In the genomic region with DNA sequence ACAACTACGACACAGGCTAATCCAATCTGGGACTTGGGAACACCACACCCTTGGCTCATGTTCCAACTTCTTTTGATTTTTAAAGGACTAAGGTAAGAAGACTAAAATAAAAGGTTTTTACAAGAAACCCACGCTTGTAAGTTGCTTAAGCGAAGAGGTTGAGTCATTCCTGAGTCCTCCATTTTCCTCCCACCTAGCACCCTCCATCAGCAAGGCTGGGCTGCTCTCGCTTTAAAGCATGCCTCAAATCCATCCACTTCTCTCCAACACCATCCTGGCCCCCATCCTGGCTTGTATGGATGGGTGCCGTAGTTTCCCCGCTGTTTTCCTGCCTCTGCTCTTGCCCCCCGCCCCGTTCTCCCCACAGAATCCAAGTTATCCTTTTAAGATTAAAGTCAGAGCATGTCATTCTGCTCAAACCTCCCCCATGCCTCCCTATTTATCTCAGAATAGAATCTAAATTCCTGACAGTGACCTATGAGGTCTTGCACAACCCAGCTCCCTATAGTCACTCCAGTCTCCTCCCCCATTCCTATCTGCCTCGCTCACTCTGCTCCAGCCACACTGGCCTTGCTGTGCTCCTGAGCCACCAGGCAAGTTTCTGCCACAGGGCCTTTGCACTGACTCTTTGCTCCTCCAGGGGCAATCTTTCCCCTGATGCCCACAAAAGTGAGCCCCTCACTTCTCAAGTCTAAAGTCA, we compare ENCODE assay signal across 8 cellular contexts. TPM values are rescaled to one million over a fixed set of nuclear protein-coding genes. Genes with fewer than 3 reads are reported as not detected.
DNase-seq lines count a peak whose midpoint lies in the region; ATAC-seq and TF ChIP-seq lines count a peak whose summit lies in the region.

No MANE protein-coding gene starts in this region.

- H3K9me2 ChIP-seq in GM23248 (ENCODE audit: insufficient read depth), result no peaks in the 10 kb centered on the region

- 40 to 53% methylated on average over 9 of the region's 9 CpGs for WGBS in GM23248 (ENCODE audit: low coverage in 1 of 2, low lambda C conversion rate in 2 of 2, missing lambda C conversion rate in 2 of 2), 2 experiments

- H3K9me3 ChIP-seq in GM23248 (ENCODE audit: low read depth), result no peaks in the 10 kb centered on the region

- TF ChIP-seq CTCF in RWPE1 (conservative IDR thresholded peaks at IDR 0.05; ENCODE audit: low read depth) (no peak), fibroblast of mammary gland (conservative IDR thresholded peaks at IDR 0.05; ENCODE audit: control insufficient read depth, insufficient read depth, low read depth, low read length) (no peak)

- peak overlapping the region; percentile 56 for H3K9ac ChIP-seq in GM23248

- peak; percentile 92 for DNase-seq in GM23248
- peak; percentile 93 for DNase-seq in RWPE1 (ENCODE audit: low spot score)
- DNase-seq in fibroblast of mammary gland (ENCODE audit: low read depth), result peak; percentile 95
- DNase-seq in skeletal muscle cell (ENCODE audit: low read depth), result peak; percentile 87
- DNase-seq in NCI-H748 treated with DMSO at 0.1 percent for 48 hours (lab: John Stamatoyannopoulos, UW), result no peak
- DNase-seq in Kasumi-1 (lab: John Stamatoyannopoulos, UW), result no peak
- no peak for DNase-seq in D341Med (ENCODE audit: low spot score)

- H3K4me1 ChIP-seq in GM23248 (ENCODE audit: insufficient read depth), result peaks cover 12% of the 10 kb centered on the region

- H3K4me3 ChIP-seq in GM23248, result peak overlapping the region; percentile 15; the same call in 1 of the 2 replicates
- no peak overlapping the region for H3K4me3 ChIP-seq in fibroblast of mammary gland (ENCODE audit: control insufficient read depth, low read depth, low read length)
- no peak overlapping the region for H3K4me3 ChIP-seq in skeletal muscle cell (ENCODE audit: low read depth, low read length)

- no peaks in the 10 kb centered on the region for H4K20me1 ChIP-seq in GM23248 (ENCODE audit: insufficient read depth)

- peak overlapping the region; percentile 55 for H3K4me2 ChIP-seq in GM23248 (ENCODE audit: unreplicated experiment)

- CTCF ChIA-PET in RWPE1 (lab: Yijun Ruan, JAX), result interaction anchor here (0.6 kb wide), 1 partner anchor 622 kb away, joined by 4 read pairs; no protein-coding TSS in a partner anchor

- no peaks in the 10 kb centered on the region for H3K27me3 ChIP-seq in GM23248 (replicated peaks; ENCODE audit: insufficient read depth)

- in situ Hi-C loops in GM23248 (cut with MboI), result no loop called here

- H3K79me2 ChIP-seq in GM23248 (ENCODE audit: insufficient read depth), result no peaks in the 10 kb centered on the region

- peaks cover 24% of the 10 kb centered on the region for H3F3A ChIP-seq in GM23248 (ENCODE audit: insufficient read depth)

- POLR2A ChIA-PET in RWPE1 (lab: Yijun Ruan, JAX; ENCODE audit: low non-redundant PET), result no interaction called here

- peak overlapping the region; percentile 65 for H2AFZ ChIP-seq in GM23248

- ATAC-seq in GM21723 (IDR thresholded peaks at IDR 0.05; ENCODE audit: unreplicated experiment), result no peak

- H3K27ac ChIP-seq in GM23248, result peak overlapping the region; percentile 88
- peak overlapping the region; percentile 98 for H3K27ac ChIP-seq in RWPE1

- no peaks in the 10 kb centered on the region for H3K36me3 ChIP-seq in GM23248 (ENCODE audit: low read depth)

RNA-seq across cellular contexts. Expression of gene SCARB1, which starts 34.5 kb away (rescaled TPM):
- 2.2 and 3.2 TPM in 2 replicates for total RNA-seq in GM23248 (2014; rRNA removed; shearing (Covaris generic))
- 5.0 and 5.2 TPM in 2 replicates for polyA plus RNA-seq in GM23248 (2016; fragmentation: Nextera tagmentation; extraction: Ambion mirVana)

Comparison
In these comparisons a context has a peak if more than half of its experiments do, and no peak if none do; other contexts are left out.
1. DNase-seq: peak in GM23248 (single experiment), RWPE1 (single experiment), fibroblast of mammary gland (single experiment) and skeletal muscle cell (single experiment); none in NCI-H748 treated with DMSO at 0.1 percent for 48 hours (single experiment), Kasumi-1 (0 of 2) and D341Med (single experiment).